In genomic region chr10:68666280-68666760, GRCh38 we compare ENCODE assay signal across 13 cellular contexts. TPM values are rescaled to one million over a fixed set of nuclear protein-coding genes. Genes with fewer than 3 reads are reported as not detected.
DNase-seq lines count a peak whose midpoint lies in the region; ATAC-seq and TF ChIP-seq lines count a peak whose summit lies in the region.
"Had no signal": no experiment of that assay in that cellular context is flagged by ENCODE, and none has a peak within 500 bp of the region (broad histone marks: within the 10 kb centered on the region; RNA-seq: fewer than 3 reads in every experiment).

No MANE protein-coding gene starts in this region.

- no peak overlapping the region for H2AK5ac ChIP-seq in mesenchymal stem cell (ENCODE audit: low read length, severe bottlenecking)

- H3K23ac ChIP-seq in mesenchymal stem cell (ENCODE audit: low read length in 2 of 2): no peak overlapping the region

- H2BK15ac ChIP-seq in mesenchymal stem cell (ENCODE audit: low read depth, poor library complexity, severe bottlenecking): no peak overlapping the region

- H3K79me1 ChIP-seq in mesenchymal stem cell (replicated peaks; ENCODE audit: low read length, poor library complexity, severe bottlenecking): peaks cover 3% of the 10 kb centered on the region

- no peak overlapping the region for H3K14ac ChIP-seq in mesenchymal stem cell (ENCODE audit: low read length in 2 of 2)

- WGBS in mesenchymal stem cell: 0% methylated on average over 3 of the region's 5 CpGs

- no peaks in the 10 kb centered on the region for H3K27me3 ChIP-seq in mesenchymal stem cell (ENCODE audit: control insufficient read depth in 1 of 2, insufficient read depth in 1 of 2, low read length in 2 of 2)
- H3K27me3 ChIP-seq in vagina: no peaks in the 10 kb centered on the region
- H3K27me3 ChIP-seq: esophagus squamous epithelium, left lung, pancreas had no signal

- no peak overlapping the region for H3K4me3 ChIP-seq in mesenchymal stem cell (ENCODE audit: insufficient read depth in 1 of 2, low read depth in 1 of 2, low read length in 2 of 2)
- no peak overlapping the region for H3K4me3 ChIP-seq in vagina
- H3K4me3 ChIP-seq: esophagus squamous epithelium, left lung, pancreas had no signal

- H3K4me1 ChIP-seq in mesenchymal stem cell (ENCODE audit: control insufficient read depth, insufficient read depth, low read depth, low read length): peaks cover 2% of the 10 kb centered on the region
- no peaks in the 10 kb centered on the region for H3K4me1 ChIP-seq in vagina
- H3K4me1 ChIP-seq: Caco-2, esophagus squamous epithelium, left lung, pancreas had no signal

- no peak overlapping the region for H2BK12ac ChIP-seq in mesenchymal stem cell (ENCODE audit: low read length in 2 of 2)

- peak overlapping the region; percentile 14 for H2BK5ac ChIP-seq in mesenchymal stem cell (ENCODE audit: low read depth, low read length, poor library complexity, severe bottlenecking)

- intact Hi-C loops in vagina (cut with DNase I): no loop called here

- peak; percentile 73 for DNase-seq in AG20443 (ENCODE audit: low spot score)
- DNase-seq in LoVo (ENCODE audit: low spot score): peak; percentile 15
- peak; percentile 12 for DNase-seq in brain pericyte (ENCODE audit: low read depth, low spot score)
- peak; percentile 87 for DNase-seq in mesenchymal stem cell
- no peak for DNase-seq in vagina (ENCODE audit: extremely low spot score in 2 of 2)
- DNase-seq in activated CD8-positive, alpha-beta memory T cell treated with anti-CD3 and anti-CD28 coated beads, Interleukin-2, amount 50 U/mL, for 48 hours: no peak
- no peak for DNase-seq in retina
- DNase-seq: Caco-2, esophagus squamous epithelium, left lung, NCI-H1694 treated with DMSO at 0.1 percent for 48 hours, pancreas had no signal

- H3K9me3 ChIP-seq in mesenchymal stem cell (ENCODE audit: control insufficient read depth, low read length) (no peaks in the 10 kb centered on the region), vagina (no peaks in the 10 kb centered on the region)
- H3K9me3 ChIP-seq: Caco-2, esophagus squamous epithelium, left lung, pancreas had no signal

- H2BK120ac ChIP-seq in mesenchymal stem cell (ENCODE audit: low read depth, low read length): no peak overlapping the region

- no peak overlapping the region for H2AFZ ChIP-seq in mesenchymal stem cell (ENCODE audit: low read depth, low read length)

- no peak overlapping the region for H4K8ac ChIP-seq in mesenchymal stem cell (ENCODE audit: low read length)

- H3K27ac ChIP-seq in mesenchymal stem cell (ENCODE audit: low read length, poor library complexity, severe bottlenecking): peak overlapping the region; percentile 95
- H3K27ac ChIP-seq in vagina: no peak overlapping the region
- H3K27ac ChIP-seq: esophagus squamous epithelium, left lung, pancreas had no signal

- no peak overlapping the region for H4K91ac ChIP-seq in mesenchymal stem cell (ENCODE audit: low read length)

- H3K36me3 ChIP-seq in mesenchymal stem cell (ENCODE audit: control insufficient read depth in 1 of 2, insufficient read depth in 2 of 2, low read depth in 1 of 2, low read length in 2 of 2) (peaks cover 0 to 8% of the 10 kb centered on the region in 2 experiments), vagina (no peaks in the 10 kb centered on the region)
- H3K36me3 ChIP-seq: esophagus squamous epithelium, left lung, pancreas had no signal

- no peak for TF ChIP-seq POLR2A in vagina (IDR thresholded peaks at IDR 0.05)

- no peak overlapping the region for H3K18ac ChIP-seq in mesenchymal stem cell (ENCODE audit: low read depth in 1 of 2, low read length in 2 of 2)

- no peak overlapping the region for H3K4ac ChIP-seq in mesenchymal stem cell (ENCODE audit: low read depth in 1 of 2, low read length in 2 of 2)

- no peak overlapping the region for H3K4me2 ChIP-seq in mesenchymal stem cell (ENCODE audit: low read length, poor library complexity, severe bottlenecking)

- no peak for TF ChIP-seq CTCF in vagina (IDR thresholded peaks at IDR 0.05)

- H3K9ac ChIP-seq in mesenchymal stem cell (ENCODE audit: low read length): peak overlapping the region; percentile 72

- no peak for ATAC-seq in HG02885 (IDR thresholded peaks at IDR 0.05; ENCODE audit: poor library complexity, unreplicated experiment)
- ATAC-seq: left lung, pancreas had no signal

RNA-seq across cellular contexts. Expression of gene CCAR1, which starts 54.7 kb away (rescaled TPM):
- polyA plus RNA-seq in mesenchymal stem cell (2013, experiment 1 of 2): 84.5 TPM
- polyA plus RNA-seq in mesenchymal stem cell (2013, experiment 2 of 2): 75.4 TPM
- total RNA-seq in vagina: 67.0 TPM

Comparison
In these comparisons a context has a peak if more than half of its experiments do, and no peak if none do; other contexts are left out.
1. DNase-seq: peak in AG20443 (single experiment), LoVo (single experiment), brain pericyte (single experiment) and mesenchymal stem cell (single experiment); none in vagina (0 of 2), activated CD8-positive, alpha-beta memory T cell treated with anti-CD3 and anti-CD28 coated beads, Interleukin-2, amount 50 U/mL, for 48 hours (single experiment) and retina (single experiment).